1 cellular context compared by ENCODE assay signal in the genomic region with DNA sequence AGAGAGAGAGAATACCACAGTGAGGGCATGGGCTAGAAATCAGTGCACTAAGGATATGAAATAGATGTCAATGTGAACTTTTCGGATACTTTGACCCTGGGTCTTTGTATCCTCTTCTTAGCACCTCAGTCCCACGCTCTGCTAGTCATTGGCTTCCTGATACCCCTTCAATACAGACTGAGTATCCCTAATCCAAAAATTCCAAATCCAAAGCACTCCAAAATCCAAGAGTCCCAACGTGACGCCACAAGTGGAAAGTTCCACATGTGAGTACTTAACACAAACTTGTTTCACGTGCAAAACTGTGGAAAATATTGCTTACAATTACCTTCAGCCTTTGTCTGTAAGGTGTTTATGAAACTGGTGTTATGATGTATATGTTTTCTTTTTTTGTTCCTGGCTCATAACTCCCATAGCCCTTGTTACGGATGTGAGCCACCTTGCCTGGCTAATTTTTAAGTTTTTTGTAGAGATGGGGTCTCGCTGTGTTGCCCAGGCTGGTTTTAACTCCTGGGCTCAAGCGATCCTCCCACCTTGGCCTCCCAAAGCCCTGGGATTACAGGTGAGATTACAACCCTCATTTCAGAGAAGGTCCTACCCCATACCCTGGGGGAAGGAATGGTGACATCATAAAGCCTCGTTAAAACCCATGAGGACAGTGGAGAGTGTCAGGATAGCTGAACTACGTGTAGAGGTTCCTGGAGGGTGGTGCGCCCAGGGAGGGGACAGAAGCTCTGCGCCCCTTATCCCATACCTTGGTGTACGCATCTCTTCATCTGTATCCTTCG.
TF ChIP-seq lines count a peak whose summit lies in the region.

No MANE protein-coding gene starts in this region.

TF ChIP-seq in K562, 482 proteins besides CTCF, POLR2A, EP300 and RAD21 (continued from another document and continues in another):
- TF ChIP-seq, protein P1, sequence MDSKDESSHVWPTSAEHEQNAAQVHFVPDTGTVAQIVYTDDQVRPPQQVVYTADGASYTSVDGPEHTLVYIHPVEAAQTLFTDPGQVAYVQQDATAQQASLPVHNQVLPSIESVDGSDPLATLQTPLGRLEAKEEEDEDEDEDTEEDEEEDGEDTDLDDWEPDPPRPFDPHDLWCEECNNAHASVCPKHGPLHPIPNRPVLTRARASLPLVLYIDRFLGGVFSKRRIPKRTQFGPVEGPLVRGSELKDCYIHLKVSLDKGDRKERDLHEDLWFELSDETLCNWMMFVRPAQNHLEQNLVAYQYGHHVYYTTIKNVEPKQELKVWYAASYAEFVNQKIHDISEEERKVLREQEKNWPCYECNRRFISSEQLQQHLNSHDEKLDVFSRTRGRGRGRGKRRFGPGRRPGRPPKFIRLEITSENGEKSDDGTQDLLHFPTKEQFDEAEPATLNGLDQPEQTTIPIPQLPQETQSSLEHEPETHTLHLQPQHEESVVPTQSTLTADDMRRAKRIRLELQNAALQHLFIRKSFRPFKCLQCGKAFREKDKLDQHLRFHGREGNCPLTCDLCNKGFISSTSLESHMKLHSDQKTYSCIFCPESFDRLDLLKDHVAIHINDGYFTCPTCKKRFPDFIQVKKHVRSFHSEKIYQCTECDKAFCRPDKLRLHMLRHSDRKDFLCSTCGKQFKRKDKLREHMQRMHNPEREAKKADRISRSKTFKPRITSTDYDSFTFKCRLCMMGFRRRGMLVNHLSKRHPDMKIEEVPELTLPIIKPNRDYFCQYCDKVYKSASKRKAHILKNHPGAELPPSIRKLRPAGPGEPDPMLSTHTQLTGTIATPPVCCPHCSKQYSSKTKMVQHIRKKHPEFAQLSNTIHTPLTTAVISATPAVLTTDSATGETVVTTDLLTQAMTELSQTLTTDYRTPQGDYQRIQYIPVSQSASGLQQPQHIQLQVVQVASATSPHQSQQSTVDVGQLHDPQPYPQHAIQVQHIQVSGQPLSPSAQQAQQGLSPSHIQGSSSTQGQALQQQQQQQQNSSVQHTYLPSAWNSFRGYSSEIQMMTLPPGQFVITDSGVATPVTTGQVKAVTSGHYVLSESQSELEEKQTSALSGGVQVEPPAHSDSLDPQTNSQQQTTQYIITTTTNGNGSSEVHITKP (IDR thresholded peaks at IDR 0.05; ENCODE audit: partially characterized antibody) = no peak
- TF ChIP-seq ZNF184 (CRISPR knock-in tag; IDR thresholded peaks at IDR 0.05) (no peak), BRD9 (IDR thresholded peaks at IDR 0.05; ENCODE audit: low read depth, partially characterized antibody) (no peak), NR3C1 (CRISPR knock-in tag; IDR thresholded peaks at IDR 0.05) (no peak), ILF3 (IDR thresholded peaks at IDR 0.05; ENCODE audit: borderline replicate concordance) (peak; percentile 52; the same call in 1 of the 2 replicates), ATF7 (IDR thresholded peaks at IDR 0.05) (0 out of 2 replicates have a peak, but pooled peaks have one; percentile 53), KLF16 (IDR thresholded peaks at IDR 0.05) (no peak), SMAD3 (CRISPR knock-in tag; conservative IDR thresholded peaks at IDR 0.05) (no peak), ATF1 (CRISPR knock-in tag; IDR thresholded peaks at IDR 0.05) (no peak), ATF1 (tag; IDR thresholded peaks at IDR 0.05) (peak; percentile 32; the same call in 1 of the 2 replicates), LCOR (CRISPR knock-in tag; IDR thresholded peaks at IDR 0.05) (no peak), SP2 (IDR thresholded peaks at IDR 0.05; ENCODE audit: extremely low read depth, low read depth, low read length, poor library complexity, severe bottlenecking) (no peak), POLR2AphosphoS2 (IDR thresholded peaks at IDR 0.05; ENCODE audit: low read length) (peak; percentile 82; the same call in 1 of the 2 replicates), NCOA6 (IDR thresholded peaks at IDR 0.05) (no peak), BRCA1 (IDR thresholded peaks at IDR 0.05) (no peak), BRCA1 (CRISPR knock-in tag; IDR thresholded peaks at IDR 0.05) (no peak), ZC3H4 (CRISPR knock-in tag; IDR thresholded peaks at IDR 0.05; ENCODE audit: borderline replicate concordance) (no peak), KHSRP (IDR thresholded peaks at IDR 0.05) (peak; percentile 55; the same call in 1 of the 2 replicates), ZKSCAN8 (CRISPR knock-in tag; IDR thresholded peaks at IDR 0.05) (no peak), ZNF174 (CRISPR knock-in tag; IDR thresholded peaks at IDR 0.05) (no peak), SPI1 (IDR thresholded peaks at IDR 0.05; ENCODE audit: borderline replicate concordance, low read depth, low read length) (no peak), GATAD2A (IDR thresholded peaks at IDR 0.05) (no peak), POLR2B (IDR thresholded peaks at IDR 0.05; ENCODE audit: low read depth, partially characterized antibody) (peak; percentile 65), RBM34 (IDR thresholded peaks at IDR 0.05; ENCODE audit: borderline replicate concordance, insufficient read depth, low read length) (no peak), MED1 (CRISPR knock-in tag; IDR thresholded peaks at IDR 0.05; ENCODE audit: borderline replicate concordance) (no peak), NR2C2 (CRISPR knock-in tag; IDR thresholded peaks at IDR 0.05) (no peak), NR2C2 (tag; IDR thresholded peaks at IDR 0.05) (no peak), RBM22 (IDR thresholded peaks at IDR 0.05; ENCODE audit: low read depth, low read length, poor library complexity, severe bottlenecking) (no peak), CREB1 (IDR thresholded peaks at IDR 0.05) (0 out of 2 replicates have a peak, but pooled peaks have one; percentile 13), CREB1 (CRISPR knock-in tag; IDR thresholded peaks at IDR 0.05) (no peak), GABPA (tag; conservative IDR thresholded peaks at IDR 0.05; ENCODE audit: low read depth) (no peak; the same call in 1 of the 2 replicates), NRF1 (conservative IDR thresholded peaks at IDR 0.05 in 1 of 2, IDR thresholded peaks at IDR 0.05 in 1 of 2) (no peak), CBFB (CRISPR knock-in tag; IDR thresholded peaks at IDR 0.05) (no peak), NFYB (IDR thresholded peaks at IDR 0.05; ENCODE audit: extremely low read depth, insufficient read length) (no peak), SMARCC2 (IDR thresholded peaks at IDR 0.05; ENCODE audit: low read depth) (no peak), ZNF224 (CRISPR knock-in tag; IDR thresholded peaks at IDR 0.05) (no peak), HEY1 (CRISPR knock-in tag; IDR thresholded peaks at IDR 0.05; ENCODE audit: borderline replicate concordance) (no peak), FOXK1 (CRISPR knock-in tag; IDR thresholded peaks at IDR 0.05; ENCODE audit: borderline replicate concordance) (no peak), NBN (IDR thresholded peaks at IDR 0.05; ENCODE audit: low read depth) (no peak), MCM2 (IDR thresholded peaks at IDR 0.05; ENCODE audit: low read depth) (no peak), HCFC1 (IDR thresholded peaks at IDR 0.05; ENCODE audit: low read depth, low read length) (no peak), POLR2H (tag; IDR thresholded peaks at IDR 0.05; ENCODE audit: low read depth) (peak; percentile 60; the same call in 1 of the 2 replicates)
- TF ChIP-seq, protein P2, sequence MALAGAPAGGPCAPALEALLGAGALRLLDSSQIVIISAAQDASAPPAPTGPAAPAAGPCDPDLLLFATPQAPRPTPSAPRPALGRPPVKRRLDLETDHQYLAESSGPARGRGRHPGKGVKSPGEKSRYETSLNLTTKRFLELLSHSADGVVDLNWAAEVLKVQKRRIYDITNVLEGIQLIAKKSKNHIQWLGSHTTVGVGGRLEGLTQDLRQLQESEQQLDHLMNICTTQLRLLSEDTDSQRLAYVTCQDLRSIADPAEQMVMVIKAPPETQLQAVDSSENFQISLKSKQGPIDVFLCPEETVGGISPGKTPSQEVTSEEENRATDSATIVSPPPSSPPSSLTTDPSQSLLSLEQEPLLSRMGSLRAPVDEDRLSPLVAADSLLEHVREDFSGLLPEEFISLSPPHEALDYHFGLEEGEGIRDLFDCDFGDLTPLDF (CRISPR knock-in tag; IDR thresholded peaks at IDR 0.05) = no peak
- TF ChIP-seq, protein P3, sequence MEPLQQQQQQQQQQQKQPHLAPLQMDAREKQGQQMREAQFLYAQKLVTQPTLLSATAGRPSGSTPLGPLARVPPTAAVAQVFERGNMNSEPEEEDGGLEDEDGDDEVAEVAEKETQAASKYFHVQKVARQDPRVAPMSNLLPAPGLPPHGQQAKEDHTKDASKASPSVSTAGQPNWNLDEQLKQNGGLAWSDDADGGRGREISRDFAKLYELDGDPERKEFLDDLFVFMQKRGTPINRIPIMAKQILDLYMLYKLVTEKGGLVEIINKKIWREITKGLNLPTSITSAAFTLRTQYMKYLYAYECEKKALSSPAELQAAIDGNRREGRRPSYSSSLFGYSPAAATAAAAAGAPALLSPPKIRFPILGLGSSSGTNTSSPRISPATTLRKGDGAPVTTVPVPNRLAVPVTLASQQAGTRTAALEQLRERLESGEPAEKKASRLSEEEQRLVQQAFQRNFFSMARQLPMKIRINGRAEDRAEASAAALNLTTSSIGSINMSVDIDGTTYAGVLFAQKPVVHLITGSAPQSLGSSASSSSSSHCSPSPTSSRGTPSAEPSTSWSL (CRISPR knock-in tag; IDR thresholded peaks at IDR 0.05; ENCODE audit: borderline replicate concordance) = no peak
- TF ChIP-seq, protein P4, sequence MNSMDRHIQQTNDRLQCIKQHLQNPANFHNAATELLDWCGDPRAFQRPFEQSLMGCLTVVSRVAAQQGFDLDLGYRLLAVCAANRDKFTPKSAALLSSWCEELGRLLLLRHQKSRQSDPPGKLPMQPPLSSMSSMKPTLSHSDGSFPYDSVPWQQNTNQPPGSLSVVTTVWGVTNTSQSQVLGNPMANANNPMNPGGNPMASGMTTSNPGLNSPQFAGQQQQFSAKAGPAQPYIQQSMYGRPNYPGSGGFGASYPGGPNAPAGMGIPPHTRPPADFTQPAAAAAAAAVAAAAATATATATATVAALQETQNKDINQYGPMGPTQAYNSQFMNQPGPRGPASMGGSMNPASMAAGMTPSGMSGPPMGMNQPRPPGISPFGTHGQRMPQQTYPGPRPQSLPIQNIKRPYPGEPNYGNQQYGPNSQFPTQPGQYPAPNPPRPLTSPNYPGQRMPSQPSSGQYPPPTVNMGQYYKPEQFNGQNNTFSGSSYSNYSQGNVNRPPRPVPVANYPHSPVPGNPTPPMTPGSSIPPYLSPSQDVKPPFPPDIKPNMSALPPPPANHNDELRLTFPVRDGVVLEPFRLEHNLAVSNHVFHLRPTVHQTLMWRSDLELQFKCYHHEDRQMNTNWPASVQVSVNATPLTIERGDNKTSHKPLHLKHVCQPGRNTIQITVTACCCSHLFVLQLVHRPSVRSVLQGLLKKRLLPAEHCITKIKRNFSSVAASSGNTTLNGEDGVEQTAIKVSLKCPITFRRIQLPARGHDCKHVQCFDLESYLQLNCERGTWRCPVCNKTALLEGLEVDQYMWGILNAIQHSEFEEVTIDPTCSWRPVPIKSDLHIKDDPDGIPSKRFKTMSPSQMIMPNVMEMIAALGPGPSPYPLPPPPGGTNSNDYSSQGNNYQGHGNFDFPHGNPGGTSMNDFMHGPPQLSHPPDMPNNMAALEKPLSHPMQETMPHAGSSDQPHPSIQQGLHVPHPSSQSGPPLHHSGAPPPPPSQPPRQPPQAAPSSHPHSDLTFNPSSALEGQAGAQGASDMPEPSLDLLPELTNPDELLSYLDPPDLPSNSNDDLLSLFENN (IDR thresholded peaks at IDR 0.05; ENCODE audit: low read depth in 2 of 2, low read length in 2 of 2) = 0 out of 4 replicates have a peak, but pooled peaks of 1 of the 2 experiments have one; percentile 8
- TF ChIP-seq, protein P5, sequence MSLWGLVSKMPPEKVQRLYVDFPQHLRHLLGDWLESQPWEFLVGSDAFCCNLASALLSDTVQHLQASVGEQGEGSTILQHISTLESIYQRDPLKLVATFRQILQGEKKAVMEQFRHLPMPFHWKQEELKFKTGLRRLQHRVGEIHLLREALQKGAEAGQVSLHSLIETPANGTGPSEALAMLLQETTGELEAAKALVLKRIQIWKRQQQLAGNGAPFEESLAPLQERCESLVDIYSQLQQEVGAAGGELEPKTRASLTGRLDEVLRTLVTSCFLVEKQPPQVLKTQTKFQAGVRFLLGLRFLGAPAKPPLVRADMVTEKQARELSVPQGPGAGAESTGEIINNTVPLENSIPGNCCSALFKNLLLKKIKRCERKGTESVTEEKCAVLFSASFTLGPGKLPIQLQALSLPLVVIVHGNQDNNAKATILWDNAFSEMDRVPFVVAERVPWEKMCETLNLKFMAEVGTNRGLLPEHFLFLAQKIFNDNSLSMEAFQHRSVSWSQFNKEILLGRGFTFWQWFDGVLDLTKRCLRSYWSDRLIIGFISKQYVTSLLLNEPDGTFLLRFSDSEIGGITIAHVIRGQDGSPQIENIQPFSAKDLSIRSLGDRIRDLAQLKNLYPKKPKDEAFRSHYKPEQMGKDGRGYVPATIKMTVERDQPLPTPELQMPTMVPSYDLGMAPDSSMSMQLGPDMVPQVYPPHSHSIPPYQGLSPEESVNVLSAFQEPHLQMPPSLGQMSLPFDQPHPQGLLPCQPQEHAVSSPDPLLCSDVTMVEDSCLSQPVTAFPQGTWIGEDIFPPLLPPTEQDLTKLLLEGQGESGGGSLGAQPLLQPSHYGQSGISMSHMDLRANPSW (CRISPR knock-in tag; IDR thresholded peaks at IDR 0.05) = no peak
- TF ChIP-seq, protein P6, sequence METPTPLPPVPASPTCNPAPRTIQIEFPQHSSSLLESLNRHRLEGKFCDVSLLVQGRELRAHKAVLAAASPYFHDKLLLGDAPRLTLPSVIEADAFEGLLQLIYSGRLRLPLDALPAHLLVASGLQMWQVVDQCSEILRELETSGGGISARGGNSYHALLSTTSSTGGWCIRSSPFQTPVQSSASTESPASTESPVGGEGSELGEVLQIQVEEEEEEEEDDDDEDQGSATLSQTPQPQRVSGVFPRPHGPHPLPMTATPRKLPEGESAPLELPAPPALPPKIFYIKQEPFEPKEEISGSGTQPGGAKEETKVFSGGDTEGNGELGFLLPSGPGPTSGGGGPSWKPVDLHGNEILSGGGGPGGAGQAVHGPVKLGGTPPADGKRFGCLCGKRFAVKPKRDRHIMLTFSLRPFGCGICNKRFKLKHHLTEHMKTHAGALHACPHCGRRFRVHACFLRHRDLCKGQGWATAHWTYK (CRISPR knock-in tag; IDR thresholded peaks at IDR 0.05) = no peak
